Comparison of ENCODE assay signal across 2 cellular contexts in the genomic region with DNA sequence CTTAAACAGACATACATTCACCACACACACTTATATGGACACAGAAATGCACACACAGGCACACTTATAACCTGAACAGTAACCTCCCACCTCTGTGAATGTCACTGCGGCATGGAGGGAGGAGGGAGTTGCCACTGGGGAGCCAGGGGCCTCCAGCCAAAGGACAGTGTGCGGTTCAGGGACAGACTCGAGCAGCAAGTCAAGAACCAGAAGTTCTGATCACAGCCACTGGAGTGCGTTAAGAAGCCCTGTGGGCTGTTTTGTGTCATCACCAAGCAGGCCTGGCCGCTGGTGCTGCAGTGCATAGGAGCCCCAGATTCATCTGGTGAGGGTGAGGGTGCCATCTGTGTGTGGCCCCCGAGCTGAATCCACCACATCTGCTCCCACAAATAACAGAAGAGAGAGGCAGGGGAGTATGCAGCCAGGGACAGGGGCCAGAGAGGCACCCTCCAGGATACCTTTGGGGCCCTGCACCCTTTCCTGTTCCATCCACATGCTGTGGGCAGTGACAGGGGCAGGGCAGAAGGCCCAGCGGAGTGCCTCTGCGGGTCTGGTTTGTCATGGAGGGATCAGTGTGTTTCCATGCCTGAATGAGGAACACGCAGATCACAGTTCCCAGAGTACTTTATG.
TF ChIP-seq lines count a peak whose summit lies in the region.

No MANE protein-coding gene starts in this region.

TF ChIP-seq in HepG2, 621 proteins besides CTCF, POLR2A, EP300 and RAD21:
- TF ChIP-seq ZBTB7A (CRISPR knock-in tag; IDR thresholded peaks at IDR 0.05) (no peak), CENPX (CRISPR knock-in tag; IDR thresholded peaks at IDR 0.05) (no peak), ZNF431 (CRISPR knock-in tag; IDR thresholded peaks at IDR 0.05; ENCODE audit: borderline replicate concordance, low read depth) (no peak), KDM3A (CRISPR knock-in tag; IDR thresholded peaks at IDR 0.05; ENCODE audit: low read depth) (no peak), ZNF598 (CRISPR knock-in tag; IDR thresholded peaks at IDR 0.05; ENCODE audit: borderline replicate concordance) (no peak), SP1 (IDR thresholded peaks at IDR 0.05) (no peak), SP1 (CRISPR knock-in tag; IDR thresholded peaks at IDR 0.05) (no peak), ZNF235 (CRISPR knock-in tag; IDR thresholded peaks at IDR 0.05; ENCODE audit: borderline replicate concordance) (no peak), ZSCAN22 (CRISPR knock-in tag; IDR thresholded peaks at IDR 0.05) (no peak), ZNF160 (CRISPR knock-in tag; IDR thresholded peaks at IDR 0.05) (no peak), ZNF776 (CRISPR knock-in tag; IDR thresholded peaks at IDR 0.05) (no peak), ZNF274 (CRISPR knock-in tag; IDR thresholded peaks at IDR 0.05) (no peak), MYC (CRISPR knock-in tag; IDR thresholded peaks at IDR 0.05; ENCODE audit: borderline replicate concordance) (no peak)
- TF ChIP-seq, protein P1, sequence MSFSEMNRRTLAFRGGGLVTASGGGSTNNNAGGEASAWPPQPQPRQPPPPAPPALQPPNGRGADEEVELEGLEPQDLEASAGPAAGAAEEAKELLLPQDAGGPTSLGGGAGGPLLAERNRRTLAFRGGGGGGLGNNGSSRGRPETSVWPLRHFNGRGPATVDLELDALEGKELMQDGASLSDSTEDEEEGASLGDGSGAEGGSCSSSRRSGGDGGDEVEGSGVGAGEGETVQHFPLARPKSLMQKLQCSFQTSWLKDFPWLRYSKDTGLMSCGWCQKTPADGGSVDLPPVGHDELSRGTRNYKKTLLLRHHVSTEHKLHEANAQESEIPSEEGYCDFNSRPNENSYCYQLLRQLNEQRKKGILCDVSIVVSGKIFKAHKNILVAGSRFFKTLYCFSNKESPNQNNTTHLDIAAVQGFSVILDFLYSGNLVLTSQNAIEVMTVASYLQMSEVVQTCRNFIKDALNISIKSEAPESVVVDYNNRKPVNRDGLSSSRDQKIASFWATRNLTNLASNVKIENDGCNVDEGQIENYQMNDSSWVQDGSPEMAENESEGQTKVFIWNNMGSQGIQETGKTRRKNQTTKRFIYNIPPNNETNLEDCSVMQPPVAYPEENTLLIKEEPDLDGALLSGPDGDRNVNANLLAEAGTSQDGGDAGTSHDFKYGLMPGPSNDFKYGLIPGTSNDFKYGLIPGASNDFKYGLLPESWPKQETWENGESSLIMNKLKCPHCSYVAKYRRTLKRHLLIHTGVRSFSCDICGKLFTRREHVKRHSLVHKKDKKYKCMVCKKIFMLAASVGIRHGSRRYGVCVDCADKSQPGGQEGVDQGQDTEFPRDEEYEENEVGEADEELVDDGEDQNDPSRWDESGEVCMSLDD (CRISPR knock-in tag; IDR thresholded peaks at IDR 0.05; ENCODE audit: borderline replicate concordance) = no peak
- TF ChIP-seq, protein P2, sequence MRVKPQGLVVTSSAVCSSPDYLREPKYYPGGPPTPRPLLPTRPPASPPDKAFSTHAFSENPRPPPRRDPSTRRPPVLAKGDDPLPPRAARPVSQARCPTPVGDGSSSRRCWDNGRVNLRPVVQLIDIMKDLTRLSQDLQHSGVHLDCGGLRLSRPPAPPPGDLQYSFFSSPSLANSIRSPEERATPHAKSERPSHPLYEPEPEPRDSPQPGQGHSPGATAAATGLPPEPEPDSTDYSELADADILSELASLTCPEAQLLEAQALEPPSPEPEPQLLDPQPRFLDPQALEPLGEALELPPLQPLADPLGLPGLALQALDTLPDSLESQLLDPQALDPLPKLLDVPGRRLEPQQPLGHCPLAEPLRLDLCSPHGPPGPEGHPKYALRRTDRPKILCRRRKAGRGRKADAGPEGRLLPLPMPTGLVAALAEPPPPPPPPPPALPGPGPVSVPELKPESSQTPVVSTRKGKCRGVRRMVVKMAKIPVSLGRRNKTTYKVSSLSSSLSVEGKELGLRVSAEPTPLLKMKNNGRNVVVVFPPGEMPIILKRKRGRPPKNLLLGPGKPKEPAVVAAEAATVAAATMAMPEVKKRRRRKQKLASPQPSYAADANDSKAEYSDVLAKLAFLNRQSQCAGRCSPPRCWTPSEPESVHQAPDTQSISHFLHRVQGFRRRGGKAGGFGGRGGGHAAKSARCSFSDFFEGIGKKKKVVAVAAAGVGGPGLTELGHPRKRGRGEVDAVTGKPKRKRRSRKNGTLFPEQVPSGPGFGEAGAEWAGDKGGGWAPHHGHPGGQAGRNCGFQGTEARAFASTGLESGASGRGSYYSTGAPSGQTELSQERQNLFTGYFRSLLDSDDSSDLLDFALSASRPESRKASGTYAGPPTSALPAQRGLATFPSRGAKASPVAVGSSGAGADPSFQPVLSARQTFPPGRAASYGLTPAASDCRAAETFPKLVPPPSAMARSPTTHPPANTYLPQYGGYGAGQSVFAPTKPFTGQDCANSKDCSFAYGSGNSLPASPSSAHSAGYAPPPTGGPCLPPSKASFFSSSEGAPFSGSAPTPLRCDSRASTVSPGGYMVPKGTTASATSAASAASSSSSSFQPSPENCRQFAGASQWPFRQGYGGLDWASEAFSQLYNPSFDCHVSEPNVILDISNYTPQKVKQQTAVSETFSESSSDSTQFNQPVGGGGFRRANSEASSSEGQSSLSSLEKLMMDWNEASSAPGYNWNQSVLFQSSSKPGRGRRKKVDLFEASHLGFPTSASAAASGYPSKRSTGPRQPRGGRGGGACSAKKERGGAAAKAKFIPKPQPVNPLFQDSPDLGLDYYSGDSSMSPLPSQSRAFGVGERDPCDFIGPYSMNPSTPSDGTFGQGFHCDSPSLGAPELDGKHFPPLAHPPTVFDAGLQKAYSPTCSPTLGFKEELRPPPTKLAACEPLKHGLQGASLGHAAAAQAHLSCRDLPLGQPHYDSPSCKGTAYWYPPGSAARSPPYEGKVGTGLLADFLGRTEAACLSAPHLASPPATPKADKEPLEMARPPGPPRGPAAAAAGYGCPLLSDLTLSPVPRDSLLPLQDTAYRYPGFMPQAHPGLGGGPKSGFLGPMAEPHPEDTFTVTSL (CRISPR knock-in tag; IDR thresholded peaks at IDR 0.05; ENCODE audit: borderline replicate concordance) = no peak

TF ChIP-seq in H1, 55 proteins besides CTCF, POLR2A, EP300 and RAD21:
- no peak for TF ChIP-seq YY1 (IDR thresholded peaks at IDR 0.05; ENCODE audit: low read depth, low read length)
- no peak for TF ChIP-seq CBX5 (IDR thresholded peaks at IDR 0.05; ENCODE audit: low read depth, low read length)
- no peak for TF ChIP-seq ASH2L (IDR thresholded peaks at IDR 0.05; ENCODE audit: low read length)
- TF ChIP-seq PHF8 (conservative IDR thresholded peaks at IDR 0.05; ENCODE audit: low read depth, low read length) = no peak
- no peak for TF ChIP-seq FOSL1 (IDR thresholded peaks at IDR 0.05; ENCODE audit: insufficient read depth, low read depth, low read length)
- TF ChIP-seq, protein P3, sequence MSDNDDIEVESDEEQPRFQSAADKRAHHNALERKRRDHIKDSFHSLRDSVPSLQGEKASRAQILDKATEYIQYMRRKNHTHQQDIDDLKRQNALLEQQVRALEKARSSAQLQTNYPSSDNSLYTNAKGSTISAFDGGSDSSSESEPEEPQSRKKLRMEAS (IDR thresholded peaks at IDR 0.05) = no peak
- TF ChIP-seq, protein P4, sequence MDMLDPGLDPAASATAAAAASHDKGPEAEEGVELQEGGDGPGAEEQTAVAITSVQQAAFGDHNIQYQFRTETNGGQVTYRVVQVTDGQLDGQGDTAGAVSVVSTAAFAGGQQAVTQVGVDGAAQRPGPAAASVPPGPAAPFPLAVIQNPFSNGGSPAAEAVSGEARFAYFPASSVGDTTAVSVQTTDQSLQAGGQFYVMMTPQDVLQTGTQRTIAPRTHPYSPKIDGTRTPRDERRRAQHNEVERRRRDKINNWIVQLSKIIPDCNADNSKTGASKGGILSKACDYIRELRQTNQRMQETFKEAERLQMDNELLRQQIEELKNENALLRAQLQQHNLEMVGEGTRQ (IDR thresholded peaks at IDR 0.05; ENCODE audit: low read length) = no peak
- no peak for TF ChIP-seq NANOG (IDR thresholded peaks at IDR 0.05; ENCODE audit: insufficient read depth, low read depth, low read length, poor library complexity, severe bottlenecking)
- no peak for TF ChIP-seq TAF7 (optimal IDR thresholded peaks at IDR 0.05; ENCODE audit: borderline replicate concordance, low read depth, low read length)
- no peak for TF ChIP-seq ATF2 (IDR thresholded peaks at IDR 0.05; ENCODE audit: low read length)
- no peak for TF ChIP-seq CHD7 (IDR thresholded peaks at IDR 0.05; ENCODE audit: insufficient replicate concordance, low read length)
- TF ChIP-seq BRCA1 (IDR thresholded peaks at IDR 0.05; ENCODE audit: low read depth, low read length) = no peak
- TF ChIP-seq BCL11A (IDR thresholded peaks at IDR 0.05; ENCODE audit: low read depth in 2 of 2, low read length in 2 of 2) = no peak
- TF ChIP-seq EGR1 (IDR thresholded peaks at IDR 0.05; ENCODE audit: borderline replicate concordance, low read depth, low read length) = no peak
- TF ChIP-seq, protein P5, sequence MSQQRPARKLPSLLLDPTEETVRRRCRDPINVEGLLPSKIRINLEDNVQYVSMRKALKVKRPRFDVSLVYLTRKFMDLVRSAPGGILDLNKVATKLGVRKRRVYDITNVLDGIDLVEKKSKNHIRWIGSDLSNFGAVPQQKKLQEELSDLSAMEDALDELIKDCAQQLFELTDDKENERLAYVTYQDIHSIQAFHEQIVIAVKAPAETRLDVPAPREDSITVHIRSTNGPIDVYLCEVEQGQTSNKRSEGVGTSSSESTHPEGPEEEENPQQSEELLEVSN (IDR thresholded peaks at IDR 0.05) = no peak
